Comparison of ENCODE assay signal across 8 cellular contexts in the genomic region with DNA sequence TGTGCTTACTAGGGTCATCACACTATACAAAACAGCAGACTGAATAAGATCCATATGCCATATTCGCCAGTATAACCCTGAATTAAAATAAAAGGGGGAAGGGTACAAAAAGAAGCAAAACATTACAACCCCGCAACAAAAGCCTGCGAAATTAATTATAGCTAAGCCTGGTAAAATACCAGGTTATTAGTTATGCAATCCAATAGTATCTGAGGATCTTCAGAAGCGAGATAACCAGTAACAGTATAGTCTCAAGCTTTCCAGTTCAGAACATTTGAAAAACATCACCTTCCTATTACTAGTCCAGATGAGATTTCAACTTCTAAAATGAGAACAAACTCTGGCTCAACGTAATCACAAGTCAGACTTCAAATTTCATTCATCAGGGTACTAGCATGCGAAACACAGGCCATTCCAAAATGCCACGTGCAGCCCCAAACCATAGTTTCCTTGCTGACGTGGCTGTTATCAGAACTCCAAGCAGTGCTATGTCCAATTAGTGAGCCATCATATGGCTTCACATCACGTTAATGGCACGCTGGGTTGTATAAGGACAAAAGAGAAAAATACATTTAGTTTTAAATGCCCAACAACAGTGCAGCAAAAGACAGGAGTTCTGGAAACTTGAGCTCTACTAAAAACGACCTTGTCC. TPM values are rescaled to one million over a fixed set of nuclear protein-coding genes. Genes with fewer than 3 reads are reported as not detected.
DNase-seq lines count a peak whose midpoint lies in the region; ATAC-seq and TF ChIP-seq lines count a peak whose summit lies in the region.

No MANE protein-coding gene starts in this region.

- H3K4me3 ChIP-seq in heart left ventricle, result peak overlapping the region; percentile 81 to 98 (median 90)
- peak overlapping the region; percentile 97 for H3K4me3 ChIP-seq in SK-N-MC

- H3K9me3 ChIP-seq in heart left ventricle (no peaks in the 10 kb centered on the region), SK-N-MC (ENCODE audit: low read depth, low read length) (no peaks in the 10 kb centered on the region)

- TF ChIP-seq POLR2A in heart left ventricle (IDR thresholded peaks at IDR 0.05) (no peak), erythroblast (IDR thresholded peaks at IDR 0.05; ENCODE audit: low read length) (no peak)

- no peaks in the 10 kb centered on the region for H3K27me3 ChIP-seq in heart left ventricle

- 20 to 26% (median 23%) methylated on average over 11 of the region's 11 CpGs for WGBS in heart left ventricle, 4 donors

- H3K4me1 Mint-ChIP-seq in osteocyte (ENCODE audit: unreplicated experiment), result peaks cover 55% of the 10 kb centered on the region

- H3K27me3 Mint-ChIP-seq in osteocyte (ENCODE audit: unreplicated experiment), result no peaks in the 10 kb centered on the region

- H3K4me3 Mint-ChIP-seq in osteocyte (ENCODE audit: unreplicated experiment), result peak overlapping the region; percentile 97

- intact Hi-C loops in heart left ventricle (cut with DNase I) (loop anchor here in 9 of 10 donors (1.0 to 10.0 kb wide), 12 partner anchors 51 to 581 kb away; a partner anchor contains a TSS), Right ventricle myocardium superior (cut with DNase I) (loop anchor here (5.0 kb wide), 1 partner anchor 533 kb away; no protein-coding TSS in a partner anchor)

- TF ChIP-seq CTCF in heart left ventricle (IDR thresholded peaks at IDR 0.05) (no peak), osteocyte (IDR thresholded peaks at IDR 0.05) (no peak)

- H3K27ac Mint-ChIP-seq in osteocyte (ENCODE audit: unreplicated experiment), result peak overlapping the region; percentile 95

- no peaks in the 10 kb centered on the region for H3K9me3 Mint-ChIP-seq in osteocyte (ENCODE audit: unreplicated experiment)

- DNase-seq in heart left ventricle, result no peak
- DNase-seq in Right ventricle myocardium superior, result no peak
- DNase-seq in SK-N-MC (ENCODE audit: low read depth, low spot score), result no peak
- peak; percentile 51 to 65 for DNase-seq in erythroblast (lab: John Stamatoyannopoulos, UW)
- DNase-seq in osteocyte (ENCODE audit: extremely low spot score, unreplicated experiment), result no peak
- no peak for DNase-seq in NCI-H1092 treated with DMSO at 0.1 percent for 48 hours (lab: John Stamatoyannopoulos, UW)
- DNase-seq in effector CD8-positive, alpha-beta T cell (lab: John Stamatoyannopoulos, UW), result no peak
- DNase-seq in NCI-H510A treated with DMSO at 0.1 percent for 48 hours (lab: John Stamatoyannopoulos, UW), result no peak

- peak overlapping the region; percentile 91 for H3K9ac ChIP-seq in SK-N-MC (ENCODE audit: insufficient read length)

- peak overlapping the region; percentile 84 to 98 (median 93) for H3K27ac ChIP-seq in heart left ventricle
- H3K27ac ChIP-seq in SK-N-MC, result peak overlapping the region; percentile 63; the same call in 1 of the 2 replicates

- ATAC-seq in heart left ventricle (peak in 1 of 4 donors; percentile 35), Right ventricle myocardium superior (ENCODE audit: poor library complexity) (no peak)

- H3K36me3 ChIP-seq in heart left ventricle, result peaks cover 0 to 45% (median 33%) of the 10 kb centered on the region in 9 donors
- H3K36me3 ChIP-seq in SK-N-MC (ENCODE audit: insufficient read depth, low read length), result peaks cover 52% of the 10 kb centered on the region

- peaks cover 40% of the 10 kb centered on the region for H3K36me3 Mint-ChIP-seq in osteocyte (ENCODE audit: unreplicated experiment)

- peaks cover 8 to 65% (median 51%) of the 10 kb centered on the region in 12 donors for H3K4me1 ChIP-seq in heart left ventricle

RNA-seq across cellular contexts. Expression of a gene that starts 1.1 kb away (rescaled TPM):
- 100 to 1,000 TPM; 171 to 456 (median 197) TPM for total RNA-seq in heart left ventricle
- polyA plus RNA-seq in heart left ventricle, result 100 to 1,000 TPM; 112 to 900 TPM
- total RNA-seq in Right ventricle myocardium superior, result 192 TPM
- total RNA-seq in osteocyte, result 207 and 208 TPM in 2 replicates

Comparison
In these comparisons a context has a peak if more than half of its experiments do, and no peak if none do; other contexts are left out.
1. DNase-seq: peak in erythroblast (2 of 2); none in heart left ventricle (0 of 5), Right ventricle myocardium superior (single experiment), SK-N-MC (single experiment), osteocyte (single experiment), NCI-H1092 treated with DMSO at 0.1 percent for 48 hours (single experiment), effector CD8-positive, alpha-beta T cell (single experiment) and NCI-H510A treated with DMSO at 0.1 percent for 48 hours (single experiment).